In genomic region chr1:160095382-160096105, GRCh38 we compare ENCODE assay signal across 15 cellular contexts. TPM values are rescaled to one million over a fixed set of nuclear protein-coding genes. Genes with fewer than 3 reads are reported as not detected.
DNase-seq lines count a peak whose midpoint lies in the region; ATAC-seq, FAIRE-seq and TF ChIP-seq lines count a peak whose summit lies in the region.
"Had no signal": no experiment of that assay in that cellular context is flagged by ENCODE, and none has a peak within 500 bp of the region (broad histone marks: within the 10 kb centered on the region; RNA-seq: fewer than 3 reads in every experiment).

No MANE protein-coding gene starts in this region.

- H3K27ac ChIP-seq in astrocyte (ENCODE audit: low read depth, low read length) = no peak overlapping the region
- H3K27ac ChIP-seq in left lung = no peak overlapping the region

- H3K4me3 Mint-ChIP-seq in astrocyte (ENCODE audit: unreplicated experiment) (no peak overlapping the region), HFFc6 (no peak overlapping the region)

- DNase-seq in Ammon's horn (ENCODE audit: low spot score) (peak; percentile 93), GM12891 (ENCODE audit: insufficient read length, low spot score) (no peak), astrocyte (ENCODE audit: low read depth) (no peak), middle frontal gyrus (ENCODE audit: extremely low spot score, low spot score) (peak; percentile 67), left lung (no peak), HFFc6 (no peak), NCI-H510A treated with DMSO at 0.1 percent for 48 hours (lab: John Stamatoyannopoulos, UW) (no peak)
- DNase-seq: Caco-2, KG1, NCI-H524 treated with DMSO at 0.1 percent for 48 hours had no signal

- TF ChIP-seq CTCF in astrocyte (IDR thresholded peaks at IDR 0.05; ENCODE audit: insufficient read depth, low read depth, low read length) = no peak
- TF ChIP-seq CTCF in left lung (IDR thresholded peaks at IDR 0.05) = no peak
- TF ChIP-seq CTCF in HFFc6 (IDR thresholded peaks at IDR 0.05) = no peak

- intact Hi-C loops in left lung (cut with DNase I) = no loop called here

- peaks cover 6% of the 10 kb centered on the region for H4K20me1 ChIP-seq in astrocyte (ENCODE audit: insufficient read depth, low read length)

- ATAC-seq in left lung (no peak), HG03097 (IDR thresholded peaks at IDR 0.05; ENCODE audit: low FRiP score, unreplicated experiment) (no peak)

- H3K27me3 ChIP-seq in astrocyte (ENCODE audit: insufficient read depth, low read length) (no peaks in the 10 kb centered on the region), left lung (no peaks in the 10 kb centered on the region)

- FAIRE-seq in GM12891 (lab: Jason Lieb, UNC) (peak; percentile 28), astrocyte (lab: Jason Lieb, UNC) (no peak)
- FAIRE-seq: GM12892 had no signal

- H3K4me1 ChIP-seq in astrocyte (ENCODE audit: insufficient read depth, low read length) (peaks cover 9% of the 10 kb centered on the region), left lung (peaks cover 0 to 29% of the 10 kb centered on the region in 2 donors)

- H3K4me1 Mint-ChIP-seq in astrocyte (ENCODE audit: low read depth, unreplicated experiment) (peaks cover 6% of the 10 kb centered on the region), HFFc6 (ENCODE audit: low read depth) (peaks cover 23% of the 10 kb centered on the region)

- H3K9ac ChIP-seq in astrocyte (ENCODE audit: low read length) = no peak overlapping the region

- H3K36me3 ChIP-seq in astrocyte (ENCODE audit: insufficient read depth, low read length) (no peaks in the 10 kb centered on the region), left lung (peaks cover 0 to 33% of the 10 kb centered on the region in 2 donors)

- H3K27ac Mint-ChIP-seq in astrocyte (ENCODE audit: unreplicated experiment) (no peak overlapping the region), HFFc6 (no peak overlapping the region)

- H3K79me2 ChIP-seq in astrocyte (ENCODE audit: insufficient read depth, low read length) = no peaks in the 10 kb centered on the region

- no peak overlapping the region for H3K4me2 ChIP-seq in astrocyte (ENCODE audit: low read length)

- no peaks in the 10 kb centered on the region for H3K9me3 ChIP-seq in astrocyte (ENCODE audit: insufficient read depth, low read depth, low read length)
- H3K9me3 ChIP-seq in left lung = no peaks in the 10 kb centered on the region
- H3K9me3 ChIP-seq: Caco-2 had no signal

- H3K27me3 Mint-ChIP-seq in astrocyte (ENCODE audit: low read depth, unreplicated experiment) (no peaks in the 10 kb centered on the region), HFFc6 (ENCODE audit: insufficient read depth) (peaks cover 3% of the 10 kb centered on the region)

- H3K36me3 Mint-ChIP-seq in astrocyte (ENCODE audit: low read depth, unreplicated experiment) = peaks cover 2% of the 10 kb centered on the region
- no peaks in the 10 kb centered on the region for H3K36me3 Mint-ChIP-seq in HFFc6 (ENCODE audit: low read depth)

- no peak for TF ChIP-seq POLR2A in GM12891 (IDR thresholded peaks at IDR 0.05; ENCODE audit: low read depth, low read length)

- no peak overlapping the region for H3K4me3 ChIP-seq in astrocyte (ENCODE audit: insufficient read depth, low read depth, low read length)
- no peak overlapping the region for H3K4me3 ChIP-seq in left lung

- H3K9me3 Mint-ChIP-seq in astrocyte (ENCODE audit: unreplicated experiment) (no peaks in the 10 kb centered on the region), HFFc6 (no peaks in the 10 kb centered on the region)

- peak overlapping the region; percentile 9 for H2AFZ ChIP-seq in astrocyte (ENCODE audit: low read depth, low read length)

TF ChIP-seq in GM12891, 5 proteins besides CTCF, POLR2A, EP300 and RAD21:
- TF ChIP-seq PAX5 (IDR thresholded peaks at IDR 0.05; ENCODE audit: insufficient read depth, low read length, severe bottlenecking) = no peak
- no peak for TF ChIP-seq TAF1 (IDR thresholded peaks at IDR 0.05; ENCODE audit: low read depth, low read length)

RNA-seq across cellular contexts. Expression of gene IGSF8, which starts 2.9 kb away (rescaled TPM):
- 5.2 TPM for polyA plus RNA-seq in GM12891 (2012; ENCODE audit: low read depth, missing spikeins)
- total RNA-seq in astrocyte (42.8 and 45.8 TPM in 2 replicates), left lung (10 to 100 TPM; 27.5 to 38.3 TPM)
- total RNA-seq in HFFc6 (2021; fragmentation: NEBNext Ultra II Directional; extraction: Animal tissue kit (Norgen Biotek cat#: 25700)) = 10 to 100 TPM in 5 of 6 experiments, 1 to 10 TPM in 1; 9.6 to 12.9 (median 11.2) TPM

RNA-seq across cellular contexts. Expression of gene KCNJ9, which starts 14.2 kb away (rescaled TPM):
- 0.04 TPM for polyA plus RNA-seq in GM12891 (2012; ENCODE audit: low read depth, missing spikeins)
- total RNA-seq in astrocyte (not detected in 2 replicates), left lung (not detected)
- total RNA-seq in HFFc6 (2021; fragmentation: NEBNext Ultra II Directional; extraction: Animal tissue kit (Norgen Biotek cat#: 25700)) = not detected
- total RNA-seq: Caco-2; glomerular endothelial cell; myocyte; T-helper 1 cell treated with Interleukin-12 subunit alpha and Interleukin-12 subunit beta and Interleukin-4 antibody, amounts not matched to agents 30 ng/mL and 1 ng/mL, for 36 hours had no signal

RNA-seq across cellular contexts. Expression of gene ATP1A2, which starts 20.0 kb away (rescaled TPM):
- polyA plus RNA-seq in GM12891 (2012; ENCODE audit: low read depth, missing spikeins) = not detected
- 2.5 and 3.5 TPM in 2 replicates for total RNA-seq in astrocyte
- total RNA-seq in left lung = 1 to 10 TPM; 2.8 to 5.0 TPM
- under 1 TPM in 5 of 6 experiments, not detected in 1; 0.09 to 0.17 (median 0.14) TPM for total RNA-seq in HFFc6 (2021; fragmentation: NEBNext Ultra II Directional; extraction: Animal tissue kit (Norgen Biotek cat#: 25700))
- total RNA-seq: glomerular endothelial cell; T-helper 1 cell treated with Interleukin-12 subunit alpha and Interleukin-12 subunit beta and Interleukin-4 antibody, amounts not matched to agents 30 ng/mL and 1 ng/mL, for 36 hours had no signal

RNA-seq across cellular contexts. Expression of gene KCNJ10, which starts 25.6 kb away (rescaled TPM):
- 0.05 TPM for polyA plus RNA-seq in GM12891 (2012; ENCODE audit: low read depth, missing spikeins)
- total RNA-seq in astrocyte (0.27 and 0.29 TPM in 2 replicates), left lung (under 1 TPM in 1 of 2 donors, not detected in 1; 0.58 TPM)
- not detected for total RNA-seq in HFFc6 (2021; fragmentation: NEBNext Ultra II Directional; extraction: Animal tissue kit (Norgen Biotek cat#: 25700))
- total RNA-seq: glomerular endothelial cell; myocyte; T-helper 1 cell treated with Interleukin-12 subunit alpha and Interleukin-12 subunit beta and Interleukin-4 antibody, amounts not matched to agents 30 ng/mL and 1 ng/mL, for 36 hours had no signal

RNA-seq across cellular contexts. Expression of gene ATP1A4, which starts 55.9 kb away (rescaled TPM):
- polyA plus RNA-seq in GM12891 (2012; ENCODE audit: low read depth, missing spikeins) = 0.53 TPM
- total RNA-seq in astrocyte (not detected in 2 replicates), left lung (not detected)
- total RNA-seq in HFFc6 (2021; fragmentation: NEBNext Ultra II Directional; extraction: Animal tissue kit (Norgen Biotek cat#: 25700)) = not detected
- total RNA-seq: Caco-2; glomerular endothelial cell; T-helper 1 cell treated with Interleukin-12 subunit alpha and Interleukin-12 subunit beta and Interleukin-4 antibody, amounts not matched to agents 30 ng/mL and 1 ng/mL, for 36 hours had no signal

Comparison
In these comparisons a context has a peak if more than half of its experiments do, and no peak if none do; other contexts are left out.
1. DNase-seq: peak in Ammon's horn (single experiment) and middle frontal gyrus (single experiment); none in GM12891 (single experiment), astrocyte (single experiment), left lung (0 of 2), HFFc6 (single experiment) and NCI-H510A treated with DMSO at 0.1 percent for 48 hours (single experiment).